ENCODE assay signal across 35 cellular contexts in genomic region chr1:76724816-76725215, GRCh38.
"Had no signal": no experiment of that assay in that cellular context is flagged by ENCODE, and none has a peak within 500 bp of the region (broad histone marks: within the 10 kb centered on the region; RNA-seq: fewer than 3 reads in every experiment).

No MANE protein-coding gene starts in this region.

- DNase-seq: Karpas-422, Kasumi-1, MG63, MM.1S, MV-4-11, NCI-H1048, NCI-H1092, NCI-H1092 treated with DMSO at 0.1 percent for 48 hours, NCI-H1105, NCI-H1105 treated with DMSO at 0.1 percent for 48 hours, NCI-H1417, NCI-H1417 treated with DMSO at 0.1 percent for 48 hours, NCI-H1436, NCI-H1436 treated with DMSO at 0.1 percent for 48 hours, NCI-H146, NCI-H1694, NCI-H1694 treated with DMSO at 0.1 percent for 48 hours, NCI-H187, NCI-H187 treated with DMSO at 0.1 percent for 48 hours, NCI-H1930, NCI-H2029, NCI-H2029 treated with DMSO at 0.1 percent for 48 hours, NCI-H2081, NCI-H2081 treated with DMSO at 0.1 percent for 48 hours, NCI-H2107, NCI-H2171, NCI-H2171 treated with DMSO at 0.1 percent for 48 hours, NCI-H2227 treated with DMSO at 0.1 percent for 48 hours, NCI-H226, NCI-H345, NCI-H446, NCI-H446 treated with DMSO at 0.1 percent for 48 hours, NCI-H510A, NCI-H510A treated with DMSO at 0.1 percent for 48 hours, NCI-H524 had no signal

- H3K27me3 ChIP-seq: MG63 had no signal

- H3K36me3 ChIP-seq: MG63 had no signal

- H3K4me3 ChIP-seq: MG63 had no signal

- H3K9me3 ChIP-seq: MG63 had no signal
